In the genomic region with DNA sequence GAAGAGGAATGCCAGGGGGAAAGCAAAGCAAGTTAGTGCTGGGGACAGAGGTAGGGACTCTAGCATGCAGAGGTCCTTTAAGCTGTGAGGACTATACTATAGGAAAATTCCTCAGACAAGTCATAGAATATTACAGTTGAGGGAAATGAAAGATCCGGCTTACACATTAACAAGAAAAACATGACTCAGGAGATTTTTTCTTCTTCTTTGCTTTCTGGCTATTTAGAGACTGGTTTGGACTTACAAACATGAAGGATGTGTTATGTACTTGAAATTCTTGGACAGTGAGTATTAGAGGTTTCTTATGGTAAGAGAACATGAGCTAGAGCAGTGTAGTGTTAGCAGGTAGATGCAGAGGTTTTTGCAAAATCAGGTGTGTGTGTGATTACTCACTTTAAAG, we compare ENCODE assay signal across 11 cellular contexts. TPM values are rescaled to one million over a fixed set of nuclear protein-coding genes. Genes with fewer than 3 reads are reported as not detected.
DNase-seq lines count a peak whose midpoint lies in the region; ATAC-seq, FAIRE-seq and TF ChIP-seq lines count a peak whose summit lies in the region.
"Had no signal": no experiment of that assay in that cellular context is flagged by ENCODE, and none has a peak within 500 bp of the region (broad histone marks: within the 10 kb centered on the region; RNA-seq: fewer than 3 reads in every experiment).

No MANE protein-coding gene starts in this region.

- H3K18ac ChIP-seq in H9 (ENCODE audit: insufficient read length, low read depth, low read length): no peak overlapping the region

- in situ Hi-C loops in K562 (cut with MboI): no loop called here

- no peaks in the 10 kb centered on the region for H3K9me1 ChIP-seq in K562 (ENCODE audit: control insufficient read depth, insufficient read depth, low read length)

- peaks cover 32% of the 10 kb centered on the region for H3K4me1 ChIP-seq in ACC112 (ENCODE audit: control insufficient read depth, insufficient read depth, low read length, unreplicated experiment)
- H3K4me1 ChIP-seq in H9 (ENCODE audit: insufficient read depth, low read length): peaks cover 9% of the 10 kb centered on the region
- H3K4me1 ChIP-seq in K562 (replicated peaks in 1 of 2; ENCODE audit: control insufficient read depth in 2 of 2, insufficient read depth in 2 of 2, low read length in 2 of 2): peaks cover 9 to 26% of the 10 kb centered on the region in 2 experiments

- no peak overlapping the region for H4K8ac ChIP-seq in H9 (replicated peaks; ENCODE audit: insufficient read length, low read depth, low read length)

- H3K56ac ChIP-seq in H9 (ENCODE audit: insufficient read length, low read depth, low read length): no peak overlapping the region

- H2AK5ac ChIP-seq in H9 (ENCODE audit: insufficient read length, low read length): no peak overlapping the region

- peaks cover 5% of the 10 kb centered on the region for H3K9me3 ChIP-seq in H9 (ENCODE audit: control insufficient read depth, low read depth, low read length)
- H3K9me3 ChIP-seq in K562 (replicated peaks; ENCODE audit: control insufficient read depth, insufficient read depth, low read depth, low read length): peaks cover 5% of the 10 kb centered on the region
- H3K9me3 ChIP-seq: thoracic aorta had no signal

- H3K79me2 ChIP-seq in ACC112 (ENCODE audit: control insufficient read depth, insufficient read depth, low read length, unreplicated experiment) (peaks cover 93% of the 10 kb centered on the region), H9 (ENCODE audit: insufficient read depth, low read length) (peaks cover 42% of the 10 kb centered on the region), K562 (ENCODE audit: control insufficient read depth, insufficient read depth, low read length) (peaks cover 96% of the 10 kb centered on the region)

- intact Hi-C loops in K562 (cut with micrococcal nuclease): no loop called here

- no peak overlapping the region for H3K9ac ChIP-seq in H9 (ENCODE audit: extremely low read depth, insufficient read length, low read length)
- no peak overlapping the region for H3K9ac ChIP-seq in K562 (ENCODE audit: insufficient read depth in 1 of 2, low read depth in 2 of 2, low read length in 2 of 2)

- no TSS peak for BruUV-seq in K562 (replicated peaks; lab: Mats Ljungman, UMichigan)

- no CpG with 5 or more reads among the region's 1 CpG for WGBS in H9 (ENCODE audit: extremely low coverage, insufficient read length, low lambda C conversion rate)
- WGBS in K562 (ENCODE audit: insufficient coverage, low coverage, missing lambda C conversion rate): 6% methylated on average over 1 of the region's 1 CpG

- H3K27me3 ChIP-seq in ACC112 (ENCODE audit: insufficient read depth, low read length) (no peaks in the 10 kb centered on the region), H9 (ENCODE audit: insufficient read depth, low read length) (no peaks in the 10 kb centered on the region), K562 (ENCODE audit: control insufficient read depth in 2 of 2, insufficient read depth in 2 of 2, low read length in 2 of 2) (no peaks in the 10 kb centered on the region), kidney epithelial cell (ENCODE audit: control insufficient read depth, insufficient read depth, low read length) (no peaks in the 10 kb centered on the region)

- POLR2A ChIA-PET in K562 (lab: Yijun Ruan, JAX): no interaction called here

- TF ChIP-seq POLR2A in K562 (conservative IDR thresholded peaks at IDR 0.05): no peak
- no peak for TF ChIP-seq POLR2A in GM18505 (IDR thresholded peaks at IDR 0.05; ENCODE audit: borderline replicate concordance, extremely low read depth, insufficient read depth, insufficient read length)

- H4K91ac ChIP-seq in H9 (ENCODE audit: insufficient read length, low read depth, low read length): no peak overlapping the region

- no peak overlapping the region for H3K4ac ChIP-seq in H9 (ENCODE audit: low read depth, low read length)

- H2BK120ac ChIP-seq in H9 (ENCODE audit: low read depth, low read length, poor library complexity, severe bottlenecking): no peak overlapping the region

- ATAC-seq in K562 (peak; percentile 54), GM18505 (IDR thresholded peaks at IDR 0.05; ENCODE audit: unreplicated experiment) (no peak)

- no peak for TF ChIP-seq EP300 in K562 (IDR thresholded peaks at IDR 0.05; ENCODE audit: low read length)

- no peak overlapping the region for H3K14ac ChIP-seq in H9 (ENCODE audit: insufficient read depth, low read length)

- CTCF ChIA-PET in K562 (lab: Yijun Ruan, JAX; ENCODE audit: low intra/inter-chr PET ratio): no interaction called here

- FAIRE-seq in K562 (lab: Jason Lieb, UNC): no peak

- H3K23ac ChIP-seq in H9 (ENCODE audit: insufficient read length, low read depth, low read length): no peak overlapping the region

- H3K9me3 Mint-ChIP-seq in H9 (peaks cover 21 to 32% of the 10 kb centered on the region in 2 experiments), endothelial cell (ENCODE audit: unreplicated experiment) (no peaks in the 10 kb centered on the region)

- H4K20me1 ChIP-seq in H9 (ENCODE audit: control insufficient read depth, insufficient read depth, insufficient read length) (no peaks in the 10 kb centered on the region), K562 (replicated peaks; ENCODE audit: control insufficient read depth, insufficient read depth, low read length) (no peaks in the 10 kb centered on the region)

- H2AFZ ChIP-seq in ACC112 (ENCODE audit: low read length, unreplicated experiment) (no peak overlapping the region), H9 (ENCODE audit: low read length) (no peak overlapping the region), K562 (ENCODE audit: low read depth, low read length) (no peak overlapping the region)

- H3K4me1 Mint-ChIP-seq in H9: peaks cover 69 to 75% of the 10 kb centered on the region in 2 experiments
- H3K4me1 Mint-ChIP-seq in endothelial cell (ENCODE audit: unreplicated experiment): peaks cover 25% of the 10 kb centered on the region

- no peak overlapping the region for H2BK20ac ChIP-seq in H9 (ENCODE audit: low read depth, low read length, poor library complexity, severe bottlenecking)

- no peaks in the 10 kb centered on the region for H3K23me2 ChIP-seq in H9 (ENCODE audit: insufficient read length, low read depth, low read length, poor library complexity, severe bottlenecking)

- no peak overlapping the region for H4K5ac ChIP-seq in H9 (ENCODE audit: insufficient read length, low read depth, low read length)

- TF ChIP-seq CTCF in H9 (conservative IDR thresholded peaks at IDR 0.05) (no peak), K562 (IDR thresholded peaks at IDR 0.05 in 2 of 3, conservative IDR thresholded peaks at IDR 0.05 in 1 of 3; ENCODE audit: insufficient read depth in 2 of 3, low read depth in 1 of 3, low read length in 3 of 3) (no peak), kidney epithelial cell (IDR thresholded peaks at IDR 0.05; ENCODE audit: insufficient read depth, low read length, poor library complexity, severe bottlenecking) (no peak), endothelial cell (IDR thresholded peaks at IDR 0.05; ENCODE audit: unreplicated experiment) (no peak)

- H3K27ac Mint-ChIP-seq in H9: peak overlapping the region in 2 of 3 experiments; percentile 20 to 98; a peak in 5 of 7 replicates
- H3K27ac Mint-ChIP-seq in endothelial cell (ENCODE audit: unreplicated experiment): no peak overlapping the region

- DNase-seq in H9: no peak
- no peak for DNase-seq in K562 (ENCODE audit: extremely low read depth in 1 of 4, low spot score in 3 of 4)
- DNase-seq in kidney epithelial cell (ENCODE audit: low read depth): peak; percentile 79
- no peak for DNase-seq in endothelial cell (ENCODE audit: low spot score)
- DNase-seq in UCSD-AML1 (lab: John Stamatoyannopoulos, UW; ENCODE audit: unreplicated experiment): no peak
- no peak for DNase-seq in GM19238 (ENCODE audit: insufficient read length, low spot score)
- DNase-seq: NCI-H1436 treated with DMSO at 0.1 percent for 48 hours, occipital lobe had no signal

- no peak overlapping the region for H2BK15ac ChIP-seq in H9 (ENCODE audit: low read depth, low read length)

- H3K27me3 Mint-ChIP-seq in H9 (ENCODE audit: low read depth) (0 out of 2 replicates have a peak, but pooled peaks cover 1% of the 10 kb centered on the region), endothelial cell (ENCODE audit: unreplicated experiment) (no peaks in the 10 kb centered on the region)

- H3K4me3 Mint-ChIP-seq in H9: no peak overlapping the region; a peak in 1 of 5 replicates
- H3K4me3 Mint-ChIP-seq in endothelial cell (ENCODE audit: unreplicated experiment): no peak overlapping the region

- peaks cover 9% of the 10 kb centered on the region for H3K79me1 ChIP-seq in H9 (ENCODE audit: insufficient read depth, low read depth, low read length, poor library complexity, severe bottlenecking)

- no peak overlapping the region for H3K4me2 ChIP-seq in H9 (ENCODE audit: insufficient read depth, insufficient read length, low read length)
- H3K4me2 ChIP-seq in K562 (ENCODE audit: insufficient read depth, low read length): peak overlapping the region; percentile 12; the same call in 1 of the 2 replicates

- no peak overlapping the region for H3T11ph ChIP-seq in H9 (ENCODE audit: low read length)

- H2BK5ac ChIP-seq in H9 (ENCODE audit: insufficient read length, low read length): no peak overlapping the region

- H3K27ac ChIP-seq in ACC112 (ENCODE audit: low read depth, low read length) (peak overlapping the region; percentile 24), H9 (ENCODE audit: insufficient read length, low read depth, low read length) (no peak overlapping the region), K562 (ENCODE audit: extremely low read depth, low read depth, low read length) (peak overlapping the region; percentile 34; the same call in 1 of the 3 replicates)
- H3K27ac ChIP-seq: thoracic aorta had no signal

- no peak overlapping the region for H2BK12ac ChIP-seq in H9 (ENCODE audit: insufficient read length, low read depth, low read length)

- H3K4me3 ChIP-seq in ACC112 (ENCODE audit: low read depth, low read length) (peak overlapping the region; percentile 14; the same call in 1 of the 2 replicates), K562 (no peak overlapping the region), kidney epithelial cell (ENCODE audit: low read depth, low read length) (no peak overlapping the region)
- H3K4me3 ChIP-seq: thoracic aorta had no signal

- H3K36me3 ChIP-seq in ACC112 (ENCODE audit: insufficient read depth, low read length) (0 out of 2 replicates have a peak, but pooled peaks cover 3% of the 10 kb centered on the region), K562 (ENCODE audit: control insufficient read depth, insufficient read depth, low read length) (peaks cover 10% of the 10 kb centered on the region; the same call in 2 of the 3 replicates), kidney epithelial cell (ENCODE audit: control insufficient read depth, insufficient read depth, low read length) (no peaks in the 10 kb centered on the region)
- H3K36me3 ChIP-seq: thoracic aorta had no signal

- H3K36me3 Mint-ChIP-seq in H9 (ENCODE audit: insufficient read depth in 1 of 3, low read depth in 3 of 3) (peaks cover 18 to 29% (median 26%) of the 10 kb centered on the region in 3 experiments), endothelial cell (ENCODE audit: low read depth, unreplicated experiment) (no peaks in the 10 kb centered on the region)

- no peak for TF ChIP-seq RAD21 in K562 (CRISPR knock-in tag; conservative IDR thresholded peaks at IDR 0.05 in 1 of 2, IDR thresholded peaks at IDR 0.05 in 1 of 2)

RNA-seq across cellular contexts. Expression of a gene that starts 24.9 kb away (rescaled TPM):
- total RNA-seq in H9 (2021): 35.1 and 36.3 TPM in 2 replicates
- 27.5 and 92.2 TPM in 2 replicates for total RNA-seq in K562 (2011; cell fraction: chromatin; rRNA removed; ENCODE audit: low replicate concordance)
- total RNA-seq in K562 (2011; cell fraction: nucleolus; rRNA removed): 14.8 and 22.9 TPM in 2 replicates
- 34.8 and 45.6 TPM in 2 replicates for total RNA-seq in K562 (2011; cell fraction: nucleoplasm; rRNA removed)
- total RNA-seq in K562 (2014; rRNA removed): 26.4 and 31.4 TPM in 2 replicates
- 44.9 and 49.0 TPM in 2 replicates for total RNA-seq in K562 (2014; rRNA removed; fragmentation: Illumina TruSeq; extraction: Trizol)
- total RNA-seq in K562 (2015; rRNA removed; fragmentation: Illumina TruSeq; extraction: Trizol): 36.4 and 42.4 TPM in 2 replicates
- total RNA-seq in K562 (2021): 36.5 and 42.1 TPM in 2 replicates
- polyA plus RNA-seq in K562 (2011; rRNA removed): 18.5 and 27.7 TPM in 2 replicates
- 7.7 and 11.9 TPM in 2 replicates for polyA plus RNA-seq in K562 (2011; cell fraction: cytosol; rRNA removed)
- 17.4 and 26.8 TPM in 2 replicates for polyA plus RNA-seq in K562 (2011; cell fraction: nucleus; rRNA removed)
- 16.4 and 19.6 TPM in 2 replicates for polyA plus RNA-seq in K562 (2012)
- polyA plus RNA-seq in K562 (2014; fragmentation: Illumina TruSeq; extraction: Trizol): 30.4 and 33.8 TPM in 2 replicates
- polyA plus RNA-seq in K562 (2014; fragmentation: Nextera tagmentation; extraction: Ambion mirVana): 1 to 10 TPM; 7.8 to 8.0 TPM
- polyA plus RNA-seq in K562 (2014; rRNA removed): 16.4 and 23.7 TPM in 2 replicates
- 135 TPM in 2 replicates for polyA minus RNA-seq in K562 (2011; rRNA and poly(A)+ RNA removed)
- polyA minus RNA-seq in K562 (2011; cell fraction: cytosol; rRNA and poly(A)+ RNA removed): 21.7 and 28.6 TPM in 2 replicates
- polyA minus RNA-seq in K562 (2011; cell fraction: nucleus; rRNA and poly(A)+ RNA removed): 61.0 and 114 TPM in 2 replicates
- 32.0 and 36.6 TPM in 2 replicates for total RNA-seq in kidney epithelial cell
- 38.0 TPM for total RNA-seq in endothelial cell (ENCODE audit: unreplicated experiment)
